In genomic region chr20:9515761-9516657, GRCh38 we compare ENCODE assay signal across 8 cellular contexts. TPM values are rescaled to one million over a fixed set of nuclear protein-coding genes. Genes with fewer than 3 reads are reported as not detected.
A peak's percentile ranks its signal among the peaks of the same experiment; 100 is the strongest.
DNase-seq lines count a peak whose midpoint lies in the region; ATAC-seq and TF ChIP-seq lines count a peak whose summit lies in the region.
"Had no signal": no experiment of that assay in that cellular context is flagged by ENCODE, and none has a peak within 500 bp of the region (broad histone marks: within the 10 kb centered on the region; RNA-seq: fewer than 3 reads in every experiment).

No MANE protein-coding gene starts in this region.

- no peak overlapping the region for H3K4me3 ChIP-seq in HCT116 (replicated peaks in 1 of 2; ENCODE audit: low read depth in 1 of 2, low read length in 2 of 2)
- peak overlapping the region; percentile 66 for H3K4me3 ChIP-seq in iPS-15b (ENCODE audit: low read depth, low read length)
- H3K4me3 ChIP-seq in spleen = peak overlapping the region in 7 of 8 donors; percentile 4 to 54 (median 20)

- RAD21 ChIA-PET in HCT116 (lab: Charles Lee; ENCODE audit: low non-redundant PET in 1 of 2, low total read pairs in 2 of 2, uncharacterized antibody in 2 of 2, unreplicated experiment in 2 of 2) = no interaction called here

- intact Hi-C loops in HCT116 (cut with micrococcal nuclease) = no loop called here
- intact Hi-C loops in spleen (cut with DNase I; ENCODE audit: low total_unique reads) = no loop called here

- TF ChIP-seq RAD21 in HCT116 (IDR thresholded peaks at IDR 0.05; ENCODE audit: low read depth) = no peak

- H3K27ac ChIP-seq in HCT116 (ENCODE audit: low read depth, low read length) = no peak overlapping the region
- no peak overlapping the region for H3K27ac ChIP-seq in spleen

- no peaks in the 10 kb centered on the region for H3K79me2 ChIP-seq in HCT116 (ENCODE audit: insufficient read depth, low read length)

- H3K27me3 ChIP-seq in HCT116 (ENCODE audit: insufficient read depth, low read length) (peaks cover 44% of the 10 kb centered on the region), iPS-15b (ENCODE audit: control insufficient read depth, insufficient read depth, low read length) (peaks cover 94% of the 10 kb centered on the region), spleen (replicated peaks in 1 of 7) (peaks cover 0 to 87% (median 25%) of the 10 kb centered on the region in 7 donors)

- H3K9me3 ChIP-seq in HCT116 (ENCODE audit: control insufficient read depth in 1 of 2, insufficient read depth in 1 of 2, low read depth in 1 of 2, low read length in 2 of 2) (no peaks in the 10 kb centered on the region), iPS-15b (ENCODE audit: control insufficient read depth, insufficient read depth, low read length) (no peaks in the 10 kb centered on the region), spleen (no peaks in the 10 kb centered on the region)

- CTCF ChIA-PET in HCT116 (lab: Charles Lee) = no interaction called here

- H4K20me1 ChIP-seq in HCT116 (ENCODE audit: insufficient read depth) = no peaks in the 10 kb centered on the region

- peak; percentile 67 for ATAC-seq in HCT116
- ATAC-seq in HG03342 (IDR thresholded peaks at IDR 0.05; ENCODE audit: unreplicated experiment) = no peak
- ATAC-seq in HG03354 (IDR thresholded peaks at IDR 0.05; ENCODE audit: poor library complexity, severe bottlenecking, unreplicated experiment) = no peak

- H3K9ac ChIP-seq in HCT116 (ENCODE audit: low read length) (no peak overlapping the region), iPS-15b (ENCODE audit: low read depth, low read length) (peak overlapping the region; percentile 29)

- no peaks in the 10 kb centered on the region for H3K9me2 ChIP-seq in HCT116 (ENCODE audit: insufficient read depth)

- DNase-seq in HCT116 (ENCODE audit: low read depth, low spot score) (peak; percentile 10), SK-N-DZ (ENCODE audit: low spot score) (peak; percentile 29), spleen (no peak), NCI-H1092 treated with DMSO at 0.1 percent for 48 hours (lab: John Stamatoyannopoulos, UW) (no peak)
- DNase-seq: NCI-H2171 treated with DMSO at 0.1 percent for 48 hours had no signal

- 0 out of 4 replicates have a peak, but pooled peaks cover 2 to 8% of the 10 kb centered on the region in 2 experiments for H3K4me1 ChIP-seq in HCT116 (ENCODE audit: control insufficient read depth in 1 of 2, insufficient read depth in 2 of 2, low read length in 2 of 2)
- peaks cover 28% of the 10 kb centered on the region for H3K4me1 ChIP-seq in iPS-15b (ENCODE audit: control insufficient read depth, insufficient read depth, low read length)
- H3K4me1 ChIP-seq in spleen = peaks cover 0 to 30% (median 24%) of the 10 kb centered on the region in 6 donors

- no peak overlapping the region for H3K4me2 ChIP-seq in HCT116 (ENCODE audit: low read length)

- TF ChIP-seq CTCF in HCT116 (IDR thresholded peaks at IDR 0.05 in 2 of 3, conservative IDR thresholded peaks at IDR 0.05 in 1 of 3; ENCODE audit: borderline replicate concordance in 1 of 3, insufficient read depth in 1 of 3, low read depth in 2 of 3, low read length in 2 of 3) (no peak), spleen (IDR thresholded peaks at IDR 0.05 in 8 of 11, conservative IDR thresholded peaks at IDR 0.05 in 3 of 11) (no peak)

- BruUV-seq in HCT116 (replicated peaks; lab: Mats Ljungman, UMichigan) = no TSS peak

- H2AFZ ChIP-seq in HCT116 (ENCODE audit: low read depth, low read length, poor library complexity, severe bottlenecking) = no peak overlapping the region

- POLR2A ChIA-PET in HCT116 (lab: Charles Lee) = no interaction called here

- no peaks in the 10 kb centered on the region for H3K36me3 ChIP-seq in HCT116 (ENCODE audit: control insufficient read depth in 1 of 2, insufficient read depth in 2 of 2, low read length in 2 of 2)
- H3K36me3 ChIP-seq in iPS-15b (ENCODE audit: control insufficient read depth, insufficient read depth, low read length) = no peaks in the 10 kb centered on the region
- no peaks in the 10 kb centered on the region for H3K36me3 ChIP-seq in spleen

- WGBS in spleen, 5 donors = 3 to 10% (median 4%) methylated on average over 35 to 57 of the region's 57 CpGs

- TF ChIP-seq POLR2A in HCT116 (IDR thresholded peaks at IDR 0.05; ENCODE audit: borderline replicate concordance, extremely low read depth, insufficient read depth, insufficient read length) (no peak), spleen (IDR thresholded peaks at IDR 0.05) (no peak)

TF ChIP-seq in HCT116, 20 proteins besides CTCF, POLR2A, EP300 and RAD21:
- TF ChIP-seq JUND (IDR thresholded peaks at IDR 0.05) (no peak), CEBPB (IDR thresholded peaks at IDR 0.05; ENCODE audit: low read depth) (no peak), EGR1 (IDR thresholded peaks at IDR 0.05; ENCODE audit: low read depth) (no peak), YY1 (IDR thresholded peaks at IDR 0.05; ENCODE audit: extremely low read depth, insufficient replicate concordance, low read depth, low read length) (no peak), MAX (IDR thresholded peaks at IDR 0.05) (no peak), CBX3 (IDR thresholded peaks at IDR 0.05; ENCODE audit: low read depth) (no peak), FOSL1 (IDR thresholded peaks at IDR 0.05; ENCODE audit: low read depth) (no peak), ELF1 (IDR thresholded peaks at IDR 0.05; ENCODE audit: borderline replicate concordance, low read depth) (no peak)

RNA-seq across cellular contexts. Expression of gene LAMP5, which starts 1.6 kb away (rescaled TPM):
- total RNA-seq in HCT116 (2021; ENCODE audit: unreplicated experiment) (not detected), spleen (1 to 10 TPM in 3 of 7 donors, under 1 TPM in 4; 0.34 to 1.5 (median 0.75) TPM)
- polyA plus RNA-seq in HCT116 (2012) = not detected in 2 replicates
- polyA plus RNA-seq in SK-N-DZ (2014; cell fraction: cytosol; rRNA removed) = 1.0 and 1.1 TPM in 2 replicates
- 0.50 and 1.0 TPM in 2 replicates for polyA plus RNA-seq in SK-N-DZ (2014; cell fraction: nucleus; rRNA removed)
- under 1 TPM; 0.26 to 0.99 (median 0.72) TPM for polyA plus RNA-seq in spleen

Comparison
In these comparisons a context has a peak if more than half of its experiments do, and no peak if none do; other contexts are left out.
1. DNase-seq: peak in HCT116 (single experiment) and SK-N-DZ (single experiment); none in spleen (single experiment) and NCI-H1092 treated with DMSO at 0.1 percent for 48 hours (single experiment).
2. H3K4me3 ChIP-seq: peak in iPS-15b (single experiment) and spleen (7 of 8); none in HCT116 (0 of 2).